8 cellular contexts compared by ENCODE assay signal in the genomic region with DNA sequence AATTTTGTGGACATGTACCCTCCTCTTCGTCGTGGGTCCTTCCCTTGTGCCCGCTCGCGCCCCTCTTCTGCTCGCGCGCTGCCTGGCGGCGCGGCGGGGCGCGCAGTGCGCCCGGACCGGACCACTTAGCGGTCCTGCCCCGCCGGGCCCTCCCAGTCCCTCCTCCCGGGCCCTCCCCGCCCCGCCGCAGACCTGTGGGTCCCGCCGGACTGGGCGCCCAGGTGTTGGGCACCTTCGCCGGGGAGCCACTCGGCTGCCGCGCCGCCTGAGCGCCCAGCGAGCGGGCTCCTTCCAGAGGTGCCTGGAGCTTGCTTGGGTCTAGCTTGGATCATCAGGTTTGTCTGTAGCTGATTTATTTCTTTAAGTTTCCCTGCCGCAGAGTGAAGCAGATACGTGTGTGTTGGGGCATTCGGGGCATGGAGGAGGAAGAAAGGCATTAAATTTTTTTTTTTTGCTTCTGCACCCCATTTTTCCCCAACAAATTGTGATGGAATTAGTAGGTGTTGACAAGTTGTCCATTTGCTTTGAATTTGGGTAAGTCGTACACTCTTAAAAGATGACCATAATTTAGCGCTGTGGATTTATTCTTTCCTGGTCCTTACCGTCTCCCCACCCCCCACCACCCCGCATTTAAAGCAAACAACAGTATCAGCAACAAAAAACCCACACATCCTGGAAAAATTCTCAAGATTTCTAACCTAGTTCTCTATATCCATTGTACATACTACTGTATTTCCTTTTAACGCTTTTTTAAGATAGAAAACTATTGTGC. TPM values are rescaled to one million over a fixed set of nuclear protein-coding genes. Genes with fewer than 3 reads are reported as not detected.
A peak's percentile ranks its signal among the peaks of the same experiment; 100 is the strongest.
DNase-seq lines count a peak whose midpoint lies in the region; ATAC-seq and TF ChIP-seq lines count a peak whose summit lies in the region.

No MANE protein-coding gene starts in this region.

- H3K36me3 ChIP-seq in muscle layer of duodenum (ENCODE audit: control insufficient read depth in 1 of 2, insufficient read depth in 2 of 2, low read length in 2 of 2) (no peaks in the 10 kb centered on the region), stomach (no peaks in the 10 kb centered on the region)

- peak in 1 of 4 donors; percentile 3 for TF ChIP-seq POLR2A in stomach (IDR thresholded peaks at IDR 0.05)

- peak; percentile 28 for ATAC-seq in HG02840 (IDR thresholded peaks at IDR 0.05; ENCODE audit: low FRiP score, unreplicated experiment)

- DNase-seq in SKM-1 treated with dmso at 0.1 percent for 144 hours (lab: John Stamatoyannopoulos, UW; ENCODE audit: unreplicated experiment) (peak; percentile 33), SKM-1 (lab: John Stamatoyannopoulos, UW; ENCODE audit: unreplicated experiment) (no peak), NCI-H146 treated with DMSO at 0.1 percent for 48 hours (lab: John Stamatoyannopoulos, UW; ENCODE audit: unreplicated experiment) (peak; percentile 27), epithelial cell of prostate (ENCODE audit: low read depth, low spot score) (no peak), stomach (peak; percentile 78)
- DNase-seq in activated CD8-positive, alpha-beta memory T cell treated with anti-CD3 and anti-CD28 coated beads, Interleukin-2, amount 50 U/mL, for 1 hour (ENCODE audit: extremely low read depth), result peak; percentile 4

- intact Hi-C loops in stomach (cut with DNase I; ENCODE audit: low total_unique reads), result no loop called here

- H3K27ac ChIP-seq in epithelial cell of prostate, result peak overlapping the region; percentile 95
- H3K27ac ChIP-seq in muscle layer of duodenum (ENCODE audit: low read length), result peak overlapping the region; percentile 84
- H3K27ac ChIP-seq in stomach, result peak overlapping the region; percentile 96 to 99 (median 98)

- TF ChIP-seq CTCF in stomach (IDR thresholded peaks at IDR 0.05), result no peak

- no peaks in the 10 kb centered on the region for H3K27me3 ChIP-seq in muscle layer of duodenum (ENCODE audit: low read depth, low read length)
- H3K27me3 ChIP-seq in stomach, result no peaks in the 10 kb centered on the region

- TF ChIP-seq EP300 in stomach (IDR thresholded peaks at IDR 0.05), result no peak

- WGBS in stomach, 5 donors, result 1 to 3% (median 1%) methylated on average over 11 to 44 of the region's 44 CpGs

- H3K4me1 ChIP-seq in muscle layer of duodenum (ENCODE audit: control insufficient read depth in 1 of 2, insufficient read depth in 2 of 2, low read length in 2 of 2) (peaks cover 0 to 14% of the 10 kb centered on the region in 2 donors), stomach (peaks cover 2 to 57% (median 32%) of the 10 kb centered on the region in 4 donors)

- H3K4me3 ChIP-seq in muscle layer of duodenum (ENCODE audit: low read depth in 1 of 2, low read length in 2 of 2), result peak overlapping the region; percentile 69 to 93
- peak overlapping the region; percentile 60 to 91 (median 84) for H3K4me3 ChIP-seq in stomach

- no peaks in the 10 kb centered on the region for H3K9me3 ChIP-seq in muscle layer of duodenum (ENCODE audit: control insufficient read depth in 1 of 2, low read length in 2 of 2)
- H3K9me3 ChIP-seq in stomach, result no peaks in the 10 kb centered on the region

RNA-seq across cellular contexts. Expression of a gene that starts 0.9 kb away (rescaled TPM):
- 10 to 100 TPM in 4 of 5 donors, 1 to 10 TPM in 1; 2.6 to 50.9 (median 25.1) TPM for total RNA-seq in stomach
- polyA plus RNA-seq in stomach, result 1 to 10 TPM; 2.7 to 9.3 (median 4.0) TPM

Comparison
In these comparisons a context has a peak if more than half of its experiments do, and no peak if none do; other contexts are left out.
1. DNase-seq: peak in SKM-1 treated with dmso at 0.1 percent for 144 hours (single experiment), NCI-H146 treated with DMSO at 0.1 percent for 48 hours (single experiment), activated CD8-positive, alpha-beta memory T cell treated with anti-CD3 and anti-CD28 coated beads, Interleukin-2, amount 50 U/mL, for 1 hour (single experiment) and stomach (single experiment); none in SKM-1 (single experiment) and epithelial cell of prostate (single experiment).
2. Peak in every context shown above with its lines, with median percentiles within 50 percentile points of each other: H3K27ac ChIP-seq.